In the genomic region with DNA sequence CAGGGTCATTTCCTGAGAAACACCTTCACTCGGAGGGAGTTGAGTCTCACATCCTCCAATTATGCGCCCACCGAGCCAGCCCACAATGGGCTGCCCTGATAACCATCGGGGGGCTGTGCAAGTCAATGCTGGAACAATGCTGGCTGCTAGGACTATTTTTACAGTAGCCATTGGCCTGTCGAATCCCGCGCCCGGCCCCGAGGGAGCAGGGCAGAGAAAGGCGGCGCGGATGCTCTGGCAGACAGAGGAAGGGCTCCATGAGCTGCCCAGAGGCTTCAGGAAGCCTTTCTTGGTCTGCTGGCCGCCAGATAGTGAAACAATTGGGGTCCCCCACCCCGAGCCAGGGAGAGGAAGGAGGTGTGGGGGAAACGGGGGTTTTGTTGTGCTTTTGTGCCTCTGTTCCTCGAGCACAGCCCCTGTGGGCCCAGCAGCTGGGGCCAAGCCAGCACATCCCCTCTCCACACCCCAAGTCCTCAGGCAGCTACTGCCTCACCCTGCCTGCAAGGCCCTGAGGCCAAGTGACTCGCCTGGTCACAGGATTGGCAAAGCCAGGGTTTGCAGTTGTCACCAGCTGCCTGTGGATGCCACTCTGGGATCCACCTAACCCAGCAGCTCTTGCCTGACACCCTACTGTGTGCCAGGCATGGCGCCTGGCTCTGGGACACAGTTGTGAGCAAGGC, we compare ENCODE assay signal across 16 cellular contexts. TPM values are rescaled to one million over a fixed set of nuclear protein-coding genes. Genes with fewer than 3 reads are reported as not detected.
DNase-seq lines count a peak whose midpoint lies in the region; ATAC-seq, FAIRE-seq and TF ChIP-seq lines count a peak whose summit lies in the region.
"Had no signal": no experiment of that assay in that cellular context is flagged by ENCODE, and none has a peak within 500 bp of the region (broad histone marks: within the 10 kb centered on the region; RNA-seq: fewer than 3 reads in every experiment).

No MANE protein-coding gene starts in this region.

- POLR2A ChIA-PET in activated CD4-positive, alpha-beta T cell treated with anti-CD3 and anti-CD28 coated beads for 36 hours (lab: Charles Lee): interaction anchor here (0.9 kb wide), 1 partner anchor 10 kb away, joined by 3 read pairs; no protein-coding TSS in a partner anchor
- POLR2A ChIA-PET in K562 (lab: Yijun Ruan, JAX): interaction anchor here (0.9 to 1.2 kb wide), 2 partner anchors 9 to 134 kb away, joined by 3 read pairs; no protein-coding TSS in a partner anchor

- peaks cover 81% of the 10 kb centered on the region for H3K79me2 ChIP-seq in K562 (ENCODE audit: control insufficient read depth, insufficient read depth, low read length)

- DNase-seq in activated CD4-positive, alpha-beta T cell treated with anti-CD3 and anti-CD28 coated beads for 36 hours: no peak
- DNase-seq in activated CD4-positive, alpha-beta T cell treated with anti-CD3 and anti-CD28 coated beads, Interleukin-2, amount 50 U/mL, for 1 hour: no peak
- DNase-seq in K562 (ENCODE audit: extremely low read depth in 1 of 4, low spot score in 3 of 4): no peak
- DNase-seq in right cardiac atrium: peak; percentile 42 to 81 (median 71)
- DNase-seq in NCI-H345 (lab: John Stamatoyannopoulos, UW): no peak
- no peak for DNase-seq in NCI-H146 treated with DMSO at 0.1 percent for 48 hours (lab: John Stamatoyannopoulos, UW; ENCODE audit: unreplicated experiment)
- DNase-seq: activated CD4-positive, alpha-beta T cell treated with anti-CD3 and anti-CD28 coated beads, Interleukin-2, amount 50 U/mL, for 48 hours; brain microvascular endothelial cell; left colon; NCI-H446 treated with DMSO at 0.1 percent for 48 hours had no signal

- intact Hi-C loops in activated CD4-positive, alpha-beta T cell treated with anti-CD3 and anti-CD28 coated beads for 36 hours (cut with DNase I, micrococcal nuclease): no loop called here
- intact Hi-C loops in K562 (cut with micrococcal nuclease) (no loop called here), right cardiac atrium (cut with DNase I) (no loop called here)

- no peak overlapping the region for H2AFZ ChIP-seq in K562 (ENCODE audit: low read depth, low read length)

- CTCF ChIA-PET in activated CD4-positive, alpha-beta T cell treated with anti-CD3 and anti-CD28 coated beads for 36 hours (lab: Charles Lee): interaction anchor here (0.7 to 1.2 kb wide), 3 partner anchors 8 to 238 kb away, joined by 3 read pairs; no protein-coding TSS in a partner anchor
- CTCF ChIA-PET in K562 (lab: Yijun Ruan, JAX; ENCODE audit: low intra/inter-chr PET ratio): no interaction called here

- no peaks in the 10 kb centered on the region for H3K27me3 Mint-ChIP-seq in activated CD4-positive, alpha-beta T cell treated with anti-CD3 and anti-CD28 coated beads for 36 hours

- H3K36me3 Mint-ChIP-seq in activated CD4-positive, alpha-beta T cell treated with anti-CD3 and anti-CD28 coated beads for 36 hours (ENCODE audit: low read depth): peaks cover 19% of the 10 kb centered on the region

- peak overlapping the region; percentile 55 for H3K27ac Mint-ChIP-seq in activated CD4-positive, alpha-beta T cell treated with anti-CD3 and anti-CD28 coated beads for 36 hours

- ATAC-seq in activated CD4-positive, alpha-beta T cell treated with anti-CD3 and anti-CD28 coated beads for 36 hours: no peak
- ATAC-seq in K562 (no peak), right cardiac atrium (peak; percentile 38 to 62), GM18511 (IDR thresholded peaks at IDR 0.05; ENCODE audit: unreplicated experiment) (no peak)
- ATAC-seq: left colon had no signal

- peaks cover 50% of the 10 kb centered on the region for H4K20me1 ChIP-seq in K562 (replicated peaks; ENCODE audit: control insufficient read depth, insufficient read depth, low read length)

- no TSS peak for BruUV-seq in K562 (replicated peaks; lab: Mats Ljungman, UMichigan)

- H3K9me3 ChIP-seq in K562 (replicated peaks; ENCODE audit: control insufficient read depth, insufficient read depth, low read depth, low read length) (no peaks in the 10 kb centered on the region; the same call in 1 of the 2 replicates), right cardiac atrium (ENCODE audit: control insufficient read depth, low read length) (no peaks in the 10 kb centered on the region), subcutaneous abdominal adipose tissue (ENCODE audit: control insufficient read depth in 5 of 5, low read length in 5 of 5) (no peaks in the 10 kb centered on the region)
- H3K9me3 ChIP-seq: suprapubic skin had no signal

- in situ Hi-C loops in K562 (cut with MboI): no loop called here

- TF ChIP-seq RAD21 in K562 (CRISPR knock-in tag; conservative IDR thresholded peaks at IDR 0.05 in 1 of 2, IDR thresholded peaks at IDR 0.05 in 1 of 2): no peak

- no peak for FAIRE-seq in K562 (lab: Jason Lieb, UNC)
- FAIRE-seq: endometrium, RCC 7860 had no signal

- H3K36me3 ChIP-seq in K562 (ENCODE audit: control insufficient read depth, insufficient read depth, low read length): peaks cover 87% of the 10 kb centered on the region
- H3K36me3 ChIP-seq in subcutaneous abdominal adipose tissue (ENCODE audit: control insufficient read depth in 5 of 5, insufficient read depth in 5 of 5, low read length in 5 of 5): peaks cover 1 to 23% (median 10%) of the 10 kb centered on the region in 5 donors

- peaks cover 22% of the 10 kb centered on the region for H3K9me1 ChIP-seq in K562 (ENCODE audit: control insufficient read depth, insufficient read depth, low read length)

- H3K4me1 ChIP-seq in K562 (replicated peaks in 1 of 2; ENCODE audit: control insufficient read depth in 2 of 2, insufficient read depth in 2 of 2, low read length in 2 of 2) (peaks cover 29 to 49% of the 10 kb centered on the region in 2 experiments), right cardiac atrium (ENCODE audit: control insufficient read depth, insufficient read depth, low read length) (peaks cover 27% of the 10 kb centered on the region), subcutaneous abdominal adipose tissue (ENCODE audit: control insufficient read depth in 5 of 5, insufficient read depth in 5 of 5, low read length in 5 of 5) (peaks cover 13 to 52% (median 37%) of the 10 kb centered on the region in 5 donors)

- no peak for TF ChIP-seq POLR2A in K562 (conservative IDR thresholded peaks at IDR 0.05)

- H3K9me3 Mint-ChIP-seq in activated CD4-positive, alpha-beta T cell treated with anti-CD3 and anti-CD28 coated beads for 36 hours (ENCODE audit: low read depth): no peaks in the 10 kb centered on the region

- H3K4me3 ChIP-seq in K562: no peak overlapping the region
- no peak overlapping the region for H3K4me3 ChIP-seq in right cardiac atrium (ENCODE audit: low read length)
- no peak overlapping the region for H3K4me3 ChIP-seq in subcutaneous abdominal adipose tissue (ENCODE audit: low read depth in 1 of 5, low read length in 5 of 5)
- H3K4me3 ChIP-seq: smooth muscle cell, suprapubic skin had no signal

- H3K4me3 Mint-ChIP-seq in activated CD4-positive, alpha-beta T cell treated with anti-CD3 and anti-CD28 coated beads for 36 hours: no peak overlapping the region

- H3K4me2 ChIP-seq in K562 (ENCODE audit: insufficient read depth, low read length): no peak overlapping the region
- H3K4me2 ChIP-seq: smooth muscle cell had no signal

- no peak for TF ChIP-seq CTCF in K562 (IDR thresholded peaks at IDR 0.05 in 2 of 3, conservative IDR thresholded peaks at IDR 0.05 in 1 of 3; ENCODE audit: insufficient read depth in 2 of 3, low read depth in 1 of 3, low read length in 3 of 3)

- H3K9ac ChIP-seq in K562 (ENCODE audit: insufficient read depth in 1 of 2, low read depth in 2 of 2, low read length in 2 of 2) (peak overlapping the region in 1 of 2 experiments; percentile 88; a peak in 2 of 4 replicates), subcutaneous abdominal adipose tissue (ENCODE audit: low read length in 5 of 5) (no peak overlapping the region)

- peaks cover 16% of the 10 kb centered on the region for H3K4me1 Mint-ChIP-seq in activated CD4-positive, alpha-beta T cell treated with anti-CD3 and anti-CD28 coated beads for 36 hours

- TF ChIP-seq EP300 in K562 (IDR thresholded peaks at IDR 0.05; ENCODE audit: low read length): no peak

- 0 out of 3 replicates have a peak overlapping the region, but pooled peaks have one; percentile 31 for H3K27ac ChIP-seq in K562 (ENCODE audit: extremely low read depth, low read depth, low read length)
- H3K27ac ChIP-seq in right cardiac atrium (ENCODE audit: low read length): no peak overlapping the region
- H3K27ac ChIP-seq in subcutaneous abdominal adipose tissue (ENCODE audit: low read depth, low read length): peak overlapping the region; percentile 30
- H3K27ac ChIP-seq: brain microvascular endothelial cell, suprapubic skin had no signal

- 87% methylated on average over 18 of the region's 18 CpGs for WGBS in K562 (ENCODE audit: insufficient coverage, low coverage, missing lambda C conversion rate)
- 71% methylated on average over 18 of the region's 18 CpGs for WGBS in right cardiac atrium

- no peaks in the 10 kb centered on the region for H3K27me3 ChIP-seq in K562 (ENCODE audit: control insufficient read depth in 2 of 2, insufficient read depth in 2 of 2, low read length in 2 of 2)
- H3K27me3 ChIP-seq in right cardiac atrium (ENCODE audit: control insufficient read depth, insufficient read depth): no peaks in the 10 kb centered on the region
- peaks cover 0 to 14% (median 0%) of the 10 kb centered on the region in 5 donors for H3K27me3 ChIP-seq in subcutaneous abdominal adipose tissue (ENCODE audit: control insufficient read depth in 5 of 5, insufficient read depth in 4 of 5, low read length in 5 of 5)
- H3K27me3 ChIP-seq: brain microvascular endothelial cell, suprapubic skin had no signal

RNA-seq across cellular contexts. Expression of a gene that starts 39.0 kb away (rescaled TPM):
- 10 to 100 TPM; 51.7 to 54.2 TPM for total RNA-seq in activated CD4-positive, alpha-beta T cell treated with anti-CD3 and anti-CD28 coated beads for 36 hours
- 361 and 756 TPM in 2 replicates for total RNA-seq in K562 (2011; cell fraction: chromatin; rRNA removed; ENCODE audit: low replicate concordance)
- total RNA-seq in K562 (2011; cell fraction: nucleolus; rRNA removed): 315 and 326 TPM in 2 replicates
- total RNA-seq in K562 (2011; cell fraction: nucleoplasm; rRNA removed): 358 and 388 TPM in 2 replicates
- total RNA-seq in K562 (2014; rRNA removed): 106 and 223 TPM in 2 replicates
- total RNA-seq in K562 (2014; rRNA removed; fragmentation: Illumina TruSeq; extraction: Trizol): 79.6 and 90.2 TPM in 2 replicates
- total RNA-seq in K562 (2015; rRNA removed; fragmentation: Illumina TruSeq; extraction: Trizol): 91.9 and 93.2 TPM in 2 replicates
- 194 and 203 TPM in 2 replicates for total RNA-seq in K562 (2021)
- polyA plus RNA-seq in K562 (2011; rRNA removed): 71.4 and 100 TPM in 2 replicates
- polyA plus RNA-seq in K562 (2011; cell fraction: cytosol; rRNA removed): 56.5 and 73.9 TPM in 2 replicates
- polyA plus RNA-seq in K562 (2011; cell fraction: nucleus; rRNA removed): 434 and 457 TPM in 2 replicates
- polyA plus RNA-seq in K562 (2012): 52.3 and 64.9 TPM in 2 replicates
- 121 and 139 TPM in 2 replicates for polyA plus RNA-seq in K562 (2014; fragmentation: Illumina TruSeq; extraction: Trizol)
- 10 to 100 TPM; 12.3 to 14.8 TPM for polyA plus RNA-seq in K562 (2014; fragmentation: Nextera tagmentation; extraction: Ambion mirVana)
- 111 and 129 TPM in 2 replicates for polyA plus RNA-seq in K562 (2014; rRNA removed)
- polyA minus RNA-seq in K562 (2011; rRNA and poly(A)+ RNA removed): 75.5 and 106 TPM in 2 replicates
- polyA minus RNA-seq in K562 (2011; cell fraction: cytosol; rRNA and poly(A)+ RNA removed): 40.8 and 83.0 TPM in 2 replicates
- 138 and 192 TPM in 2 replicates for polyA minus RNA-seq in K562 (2011; cell fraction: nucleus; rRNA and poly(A)+ RNA removed)
- total RNA-seq in right cardiac atrium: 100 to 1,000 TPM in 1 of 4 donors, 10 to 100 TPM in 3; 21.3 to 106 (median 38.4) TPM
- 23.7 TPM for polyA plus RNA-seq in right cardiac atrium

Comparison
In these comparisons a context has a peak if more than half of its experiments do, and no peak if none do; other contexts are left out.
1. ATAC-seq: peak in right cardiac atrium (2 of 2); none in activated CD4-positive, alpha-beta T cell treated with anti-CD3 and anti-CD28 coated beads for 36 hours (single experiment), K562 (single experiment) and GM18511 (single experiment).
2. DNase-seq: peak in right cardiac atrium (3 of 3); none in activated CD4-positive, alpha-beta T cell treated with anti-CD3 and anti-CD28 coated beads for 36 hours (single experiment), activated CD4-positive, alpha-beta T cell treated with anti-CD3 and anti-CD28 coated beads, Interleukin-2, amount 50 U/mL, for 1 hour (single experiment), K562 (0 of 4), NCI-H345 (single experiment) and NCI-H146 treated with DMSO at 0.1 percent for 48 hours (single experiment).